Comparison of ENCODE assay signal across 11 cellular contexts in the genomic region with DNA sequence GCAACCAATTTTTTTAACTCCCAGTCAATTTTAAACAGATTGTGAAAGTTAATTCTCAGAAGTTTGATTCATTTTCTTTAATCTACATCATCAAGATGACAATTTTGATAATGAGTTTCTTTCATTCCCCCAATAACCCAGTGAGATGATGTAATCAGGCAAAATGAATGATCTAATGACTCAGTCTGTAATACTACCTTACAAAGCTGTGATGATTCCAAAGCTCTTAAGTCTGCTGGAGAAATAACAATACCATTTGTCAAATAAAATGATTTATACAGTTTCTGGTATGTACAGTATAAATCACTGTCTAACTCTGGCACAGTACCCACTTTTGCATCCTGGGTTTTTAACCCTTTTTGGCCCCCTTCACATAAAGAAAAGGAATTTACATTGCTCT. TPM values are rescaled to one million over a fixed set of nuclear protein-coding genes. Genes with fewer than 3 reads are reported as not detected.
A peak's percentile ranks its signal among the peaks of the same experiment; 100 is the strongest.
DNase-seq lines count a peak whose midpoint lies in the region; ATAC-seq and TF ChIP-seq lines count a peak whose summit lies in the region.
"Had no signal": no experiment of that assay in that cellular context is flagged by ENCODE, and none has a peak within 500 bp of the region (broad histone marks: within the 10 kb centered on the region; RNA-seq: fewer than 3 reads in every experiment).

No MANE protein-coding gene starts in this region.

- no peak overlapping the region for H3K4me3 Mint-ChIP-seq in activated CD4-positive, alpha-beta T cell treated with anti-CD3 and anti-CD28 coated beads for 36 hours
- no peak overlapping the region for H3K4me3 Mint-ChIP-seq in activated CD4-positive, alpha-beta T cell treated with anti-CD3 and anti-CD28 coated beads, Interleukin-2, amount 10 ng/mL, durations not matched to agents 7 days and 5 days
- no peak overlapping the region for H3K4me3 Mint-ChIP-seq in chondrocyte (ENCODE audit: unreplicated experiment)
- peak overlapping the region; percentile 1 for H3K4me3 Mint-ChIP-seq in osteocyte (ENCODE audit: unreplicated experiment)
- H3K4me3 Mint-ChIP-seq: central memory CD8-positive, alpha-beta T cell; nephron had no signal

- CTCF ChIA-PET in activated CD4-positive, alpha-beta T cell treated with anti-CD3 and anti-CD28 coated beads for 36 hours (lab: Charles Lee), result interaction anchor here (0.6 kb wide), 1 partner anchor 109 kb away, joined by 3 read pairs; no protein-coding TSS in a partner anchor
- CTCF ChIA-PET in activated CD4-positive, alpha-beta T cell treated with anti-CD3 and anti-CD28 coated beads, Interleukin-2, amount 10 ng/mL, durations not matched to agents 7 days and 5 days (lab: Charles Lee), result no interaction called here

- TF ChIP-seq CTCF in chondrocyte (IDR thresholded peaks at IDR 0.05) (no peak), osteocyte (IDR thresholded peaks at IDR 0.05) (no peak)

- H3K9me3 Mint-ChIP-seq in activated CD4-positive, alpha-beta T cell treated with anti-CD3 and anti-CD28 coated beads for 36 hours (ENCODE audit: low read depth), result peaks cover 2% of the 10 kb centered on the region
- H3K9me3 Mint-ChIP-seq in activated CD4-positive, alpha-beta T cell treated with anti-CD3 and anti-CD28 coated beads, Interleukin-2, amount 10 ng/mL, durations not matched to agents 7 days and 5 days, result peaks cover 3% of the 10 kb centered on the region
- H3K9me3 Mint-ChIP-seq in chondrocyte (ENCODE audit: low read depth) (peaks cover 6% of the 10 kb centered on the region), osteocyte (ENCODE audit: unreplicated experiment) (peaks cover 6% of the 10 kb centered on the region)
- H3K9me3 Mint-ChIP-seq: central memory CD8-positive, alpha-beta T cell had no signal

- H3K4me1 Mint-ChIP-seq in activated CD4-positive, alpha-beta T cell treated with anti-CD3 and anti-CD28 coated beads for 36 hours, result peaks cover 30% of the 10 kb centered on the region
- peaks cover 32% of the 10 kb centered on the region for H3K4me1 Mint-ChIP-seq in activated CD4-positive, alpha-beta T cell treated with anti-CD3 and anti-CD28 coated beads, Interleukin-2, amount 10 ng/mL, durations not matched to agents 7 days and 5 days
- peaks cover 52% of the 10 kb centered on the region for H3K4me1 Mint-ChIP-seq in chondrocyte (ENCODE audit: low read depth)
- H3K4me1 Mint-ChIP-seq in osteocyte (ENCODE audit: unreplicated experiment), result peaks cover 48% of the 10 kb centered on the region

- no peak for DNase-seq in activated CD4-positive, alpha-beta T cell treated with anti-CD3 and anti-CD28 coated beads for 36 hours
- no peak for DNase-seq in activated CD4-positive, alpha-beta T cell treated with anti-CD3 and anti-CD28 coated beads, Interleukin-2, amount 10 ng/mL, durations not matched to agents 7 days and 5 days
- peak; percentile 21 to 44 for DNase-seq in NCI-H446 (lab: John Stamatoyannopoulos, UW)
- DNase-seq in chondrocyte (ENCODE audit: low spot score), result no peak
- DNase-seq in osteocyte (ENCODE audit: extremely low spot score, unreplicated experiment), result no peak

- H3K27me3 Mint-ChIP-seq in activated CD4-positive, alpha-beta T cell treated with anti-CD3 and anti-CD28 coated beads for 36 hours, result peaks cover 8% of the 10 kb centered on the region
- H3K27me3 Mint-ChIP-seq in activated CD4-positive, alpha-beta T cell treated with anti-CD3 and anti-CD28 coated beads, Interleukin-2, amount 10 ng/mL, durations not matched to agents 7 days and 5 days, result peaks cover 20% of the 10 kb centered on the region
- H3K27me3 Mint-ChIP-seq in chondrocyte (ENCODE audit: low read depth) (no peaks in the 10 kb centered on the region), osteocyte (ENCODE audit: unreplicated experiment) (no peaks in the 10 kb centered on the region)
- H3K27me3 Mint-ChIP-seq: central memory CD8-positive, alpha-beta T cell had no signal

- H3K36me3 Mint-ChIP-seq in activated CD4-positive, alpha-beta T cell treated with anti-CD3 and anti-CD28 coated beads for 36 hours (ENCODE audit: low read depth), result no peaks in the 10 kb centered on the region
- peaks cover 2% of the 10 kb centered on the region for H3K36me3 Mint-ChIP-seq in activated CD4-positive, alpha-beta T cell treated with anti-CD3 and anti-CD28 coated beads, Interleukin-2, amount 10 ng/mL, durations not matched to agents 7 days and 5 days (ENCODE audit: low read depth)
- H3K36me3 Mint-ChIP-seq in chondrocyte (ENCODE audit: low read depth), result peaks cover 1% of the 10 kb centered on the region
- peaks cover 1% of the 10 kb centered on the region for H3K36me3 Mint-ChIP-seq in osteocyte (ENCODE audit: unreplicated experiment)

- POLR2A ChIA-PET in activated CD4-positive, alpha-beta T cell treated with anti-CD3 and anti-CD28 coated beads for 36 hours (lab: Charles Lee), result interaction anchor here (0.6 kb wide), 1 partner anchor 53 kb away, joined by 4 read pairs; no protein-coding TSS in a partner anchor
- POLR2A ChIA-PET in activated CD4-positive, alpha-beta T cell treated with anti-CD3 and anti-CD28 coated beads, Interleukin-2, amount 10 ng/mL, durations not matched to agents 7 days and 5 days (lab: Charles Lee), result no interaction called here

- intact Hi-C loops in activated CD4-positive, alpha-beta T cell treated with anti-CD3 and anti-CD28 coated beads for 36 hours (cut with DNase I, micrococcal nuclease), result loop anchor here in 1 of 2 experiments (2.0 to 5.0 kb wide), 2 partner anchors 94 to 156 kb away; no protein-coding TSS in a partner anchor

- peak overlapping the region; percentile 20 for H3K27ac Mint-ChIP-seq in activated CD4-positive, alpha-beta T cell treated with anti-CD3 and anti-CD28 coated beads for 36 hours
- H3K27ac Mint-ChIP-seq in activated CD4-positive, alpha-beta T cell treated with anti-CD3 and anti-CD28 coated beads, Interleukin-2, amount 10 ng/mL, durations not matched to agents 7 days and 5 days, result no peak overlapping the region
- H3K27ac Mint-ChIP-seq in chondrocyte (ENCODE audit: unreplicated experiment) (peak overlapping the region; percentile 94), osteocyte (ENCODE audit: unreplicated experiment) (peak overlapping the region; percentile 94)
- H3K27ac Mint-ChIP-seq: nephron had no signal

- peak; percentile 23 for ATAC-seq in activated CD4-positive, alpha-beta T cell treated with anti-CD3 and anti-CD28 coated beads for 36 hours
- ATAC-seq in GM18907 (IDR thresholded peaks at IDR 0.05; ENCODE audit: unreplicated experiment), result no peak
- no peak for ATAC-seq in GM21576 (IDR thresholded peaks at IDR 0.05; ENCODE audit: unreplicated experiment)
- ATAC-seq in HG03159 (IDR thresholded peaks at IDR 0.05; ENCODE audit: unreplicated experiment), result no peak

RNA-seq across cellular contexts. Expression of gene AKIP1, which starts 4.4 kb away (rescaled TPM):
- total RNA-seq in activated CD4-positive, alpha-beta T cell treated with anti-CD3 and anti-CD28 coated beads for 36 hours, result 10 to 100 TPM; 29.8 to 32.2 TPM
- 10 to 100 TPM; 30.0 to 35.0 TPM for total RNA-seq in activated CD4-positive, alpha-beta T cell treated with anti-CD3 and anti-CD28 coated beads, Interleukin-2, amount 10 ng/mL, durations not matched to agents 7 days and 5 days
- total RNA-seq in chondrocyte (24.0 to 30.1 TPM (median 29.3 TPM) in 3 replicates), osteocyte (28.8 and 32.6 TPM in 2 replicates)

RNA-seq across cellular contexts. Expression of gene C11orf16, which starts 26.1 kb away (rescaled TPM):
- not detected for total RNA-seq in activated CD4-positive, alpha-beta T cell treated with anti-CD3 and anti-CD28 coated beads for 36 hours
- total RNA-seq in activated CD4-positive, alpha-beta T cell treated with anti-CD3 and anti-CD28 coated beads, Interleukin-2, amount 10 ng/mL, durations not matched to agents 7 days and 5 days, result not detected
- not detected in 3 replicates for total RNA-seq in chondrocyte
- total RNA-seq in osteocyte, result not detected in 2 replicates
- total RNA-seq: ureter had no signal

RNA-seq across cellular contexts. Expression of gene ASCL3, which starts 36.2 kb away (rescaled TPM):
- total RNA-seq in activated CD4-positive, alpha-beta T cell treated with anti-CD3 and anti-CD28 coated beads for 36 hours, result not detected
- not detected for total RNA-seq in activated CD4-positive, alpha-beta T cell treated with anti-CD3 and anti-CD28 coated beads, Interleukin-2, amount 10 ng/mL, durations not matched to agents 7 days and 5 days
- total RNA-seq in chondrocyte, result not detected in 3 replicates
- total RNA-seq in osteocyte, result not detected in 2 replicates
- total RNA-seq: ureter had no signal

RNA-seq across cellular contexts. Expression of gene TMEM9B, which starts 57.6 kb away (rescaled TPM):
- 10 to 100 TPM in 1 of 2 experiments, 1 to 10 TPM in 1; 9.9 to 13.1 TPM for total RNA-seq in activated CD4-positive, alpha-beta T cell treated with anti-CD3 and anti-CD28 coated beads for 36 hours
- 10 to 100 TPM; 27.7 to 35.2 TPM for total RNA-seq in activated CD4-positive, alpha-beta T cell treated with anti-CD3 and anti-CD28 coated beads, Interleukin-2, amount 10 ng/mL, durations not matched to agents 7 days and 5 days
- total RNA-seq in chondrocyte, result 20.7 to 28.2 TPM (median 22.5 TPM) in 3 replicates
- total RNA-seq in osteocyte, result 33.4 and 35.9 TPM in 2 replicates

Comparison
In these comparisons a context has a peak if more than half of its experiments do, and no peak if none do; other contexts are left out.
1. DNase-seq: peak in NCI-H446 (2 of 2); none in activated CD4-positive, alpha-beta T cell treated with anti-CD3 and anti-CD28 coated beads for 36 hours (single experiment), activated CD4-positive, alpha-beta T cell treated with anti-CD3 and anti-CD28 coated beads, Interleukin-2, amount 10 ng/mL, durations not matched to agents 7 days and 5 days (single experiment), chondrocyte (single experiment) and osteocyte (single experiment).